12 cellular contexts compared by ENCODE assay signal in the genomic region with DNA sequence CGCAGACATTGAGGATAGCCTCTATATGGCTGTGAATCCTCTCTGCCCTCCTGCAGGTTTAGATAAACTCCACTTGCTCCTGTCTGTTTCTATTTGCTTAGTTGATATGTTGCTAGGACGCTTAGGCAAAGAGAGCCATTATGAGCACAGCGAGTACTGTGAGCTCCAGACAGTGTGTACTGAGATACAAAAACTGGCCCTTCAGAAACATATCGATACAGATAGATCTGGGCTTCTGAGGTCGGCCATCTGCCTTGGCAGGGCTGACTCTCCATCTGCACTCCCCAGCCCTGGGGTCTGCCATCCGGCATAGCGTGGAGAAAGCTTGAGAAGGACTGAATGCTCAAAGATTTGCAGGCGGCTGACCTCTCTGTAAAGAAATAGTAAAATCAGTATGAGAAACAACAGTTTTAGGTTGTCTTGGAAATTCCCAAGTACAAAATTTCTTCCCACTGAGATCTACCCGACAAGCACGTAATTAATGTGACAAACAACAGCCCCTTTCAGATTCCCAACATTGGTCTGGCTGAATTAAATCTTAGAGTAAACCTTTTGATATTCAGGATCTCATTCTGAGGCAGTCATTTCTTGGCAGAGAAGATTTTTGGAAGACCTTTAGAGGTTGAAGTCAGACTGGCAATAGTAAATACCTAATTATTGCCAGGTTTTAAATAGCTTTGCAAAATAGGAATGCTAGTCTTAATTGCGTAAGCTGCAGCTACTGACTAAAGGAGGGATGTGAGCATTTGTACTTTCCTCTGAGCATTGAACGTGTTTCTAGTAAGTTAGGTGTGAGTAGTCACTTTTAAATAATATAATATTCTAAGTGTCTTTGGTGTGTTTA.
DNase-seq lines count a peak whose midpoint lies in the region; ATAC-seq and TF ChIP-seq lines count a peak whose summit lies in the region.
"Had no signal": no experiment of that assay in that cellular context is flagged by ENCODE, and none has a peak within 500 bp of the region (broad histone marks: within the 10 kb centered on the region; RNA-seq: fewer than 3 reads in every experiment).

No MANE protein-coding gene starts in this region.

- H3K27ac ChIP-seq in angular gyrus (ENCODE audit: low read depth, low read length) = peak overlapping the region; percentile 8

- TF ChIP-seq CTCF in retinal pigment epithelial cell (conservative IDR thresholded peaks at IDR 0.05; ENCODE audit: low read depth, low read length) = no peak

- no peak overlapping the region for H3K4me3 ChIP-seq in retinal pigment epithelial cell (ENCODE audit: low read length)

- ATAC-seq in GM21423 (IDR thresholded peaks at IDR 0.05; ENCODE audit: unreplicated experiment) = no peak
- ATAC-seq in HG03097 (IDR thresholded peaks at IDR 0.05; ENCODE audit: low FRiP score, unreplicated experiment) = no peak

- DNase-seq in NCI-H1092 treated with DMSO at 0.1 percent for 48 hours (lab: John Stamatoyannopoulos, UW) = peak; percentile 92
- peak; percentile 30 for DNase-seq in inferior parietal cortex (ENCODE audit: extremely low spot score)
- peak; percentile 2 for DNase-seq in retinal pigment epithelial cell (ENCODE audit: low read depth)
- DNase-seq in NCI-H1105 treated with DMSO at 0.1 percent for 48 hours (lab: John Stamatoyannopoulos, UW) = no peak
- DNase-seq in GF-D8 (lab: John Stamatoyannopoulos, UW) = no peak
- DNase-seq: activated CD4-positive, alpha-beta T cell treated with anti-CD3 and anti-CD28 coated beads, Interleukin-2, amount 10 ng/mL, durations not matched to agents 7 days and 5 days; activated gamma-delta T cell treated with Interleukin-2 at 50 U/mL for 16 hours; effector CD4-positive, alpha-beta T cell; NCI-H2171 had no signal

Comparison
In these comparisons a context has a peak if more than half of its experiments do, and no peak if none do; other contexts are left out.
1. DNase-seq: peak in NCI-H1092 treated with DMSO at 0.1 percent for 48 hours (single experiment), inferior parietal cortex (single experiment) and retinal pigment epithelial cell (single experiment); none in NCI-H1105 treated with DMSO at 0.1 percent for 48 hours (single experiment) and GF-D8 (single experiment).